ENCODE assay signal across 11 cellular contexts in the genomic region with DNA sequence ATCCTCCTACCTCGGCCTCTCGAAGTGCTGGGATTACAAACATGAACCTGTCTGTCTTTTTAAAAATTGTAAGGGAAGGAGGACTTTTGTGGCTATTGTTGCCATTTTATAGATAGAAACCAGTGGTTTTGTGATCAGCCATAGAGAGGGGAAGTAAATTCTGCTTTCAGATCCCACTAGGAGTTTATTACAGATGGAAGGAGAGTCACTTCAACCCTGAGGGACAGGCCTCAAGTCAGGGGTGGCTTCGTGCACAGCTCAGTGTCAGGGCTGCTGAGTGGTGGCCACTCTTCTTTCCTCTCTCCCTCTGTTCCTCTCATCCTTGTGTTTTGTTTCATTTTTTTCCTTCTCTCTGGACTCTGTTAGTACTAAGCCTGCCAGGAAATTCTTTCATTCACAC.
"Had no signal": no experiment of that assay in that cellular context is flagged by ENCODE, and none has a peak within 500 bp of the region (broad histone marks: within the 10 kb centered on the region; RNA-seq: fewer than 3 reads in every experiment).

No MANE protein-coding gene starts in this region.

- H3K9me3 ChIP-seq: gastrocnemius medialis, left ventricle myocardium inferior, ovary, thyroid gland had no signal

- H3K27me3 ChIP-seq: cardiac muscle cell, gastrocnemius medialis, ovary, thyroid gland had no signal

- H3K27ac Mint-ChIP-seq: memory B cell had no signal

- H3K4me3 ChIP-seq: cardiac muscle cell, gastrocnemius medialis, left ventricle myocardium inferior, ovary, thyroid gland had no signal

- H3K27ac ChIP-seq: cardiac muscle cell, left ventricle myocardium inferior, ovary, WERI-Rb-1 had no signal

- H3K4me3 Mint-ChIP-seq: memory B cell had no signal

- DNase-seq: activated CD4-positive, alpha-beta T cell treated with anti-CD3 and anti-CD28 coated beads for 4 hours; activated gamma-delta T cell; left ventricle myocardium inferior; ovary; stimulated activated CD4-positive, alpha-beta T cell treated with anti-CD3 and anti-CD28 coated beads, Interleukin-2, amount 100 ng/mL, for 48 hours; SW 1271; thyroid gland; WERI-Rb-1 had no signal

- ATAC-seq: gastrocnemius medialis had no signal

- H3K36me3 ChIP-seq: ovary, WERI-Rb-1 had no signal

- H3K9me3 Mint-ChIP-seq: memory B cell had no signal

- H3K27me3 Mint-ChIP-seq: memory B cell had no signal
